2 cellular contexts compared by ENCODE assay signal in the genomic region with DNA sequence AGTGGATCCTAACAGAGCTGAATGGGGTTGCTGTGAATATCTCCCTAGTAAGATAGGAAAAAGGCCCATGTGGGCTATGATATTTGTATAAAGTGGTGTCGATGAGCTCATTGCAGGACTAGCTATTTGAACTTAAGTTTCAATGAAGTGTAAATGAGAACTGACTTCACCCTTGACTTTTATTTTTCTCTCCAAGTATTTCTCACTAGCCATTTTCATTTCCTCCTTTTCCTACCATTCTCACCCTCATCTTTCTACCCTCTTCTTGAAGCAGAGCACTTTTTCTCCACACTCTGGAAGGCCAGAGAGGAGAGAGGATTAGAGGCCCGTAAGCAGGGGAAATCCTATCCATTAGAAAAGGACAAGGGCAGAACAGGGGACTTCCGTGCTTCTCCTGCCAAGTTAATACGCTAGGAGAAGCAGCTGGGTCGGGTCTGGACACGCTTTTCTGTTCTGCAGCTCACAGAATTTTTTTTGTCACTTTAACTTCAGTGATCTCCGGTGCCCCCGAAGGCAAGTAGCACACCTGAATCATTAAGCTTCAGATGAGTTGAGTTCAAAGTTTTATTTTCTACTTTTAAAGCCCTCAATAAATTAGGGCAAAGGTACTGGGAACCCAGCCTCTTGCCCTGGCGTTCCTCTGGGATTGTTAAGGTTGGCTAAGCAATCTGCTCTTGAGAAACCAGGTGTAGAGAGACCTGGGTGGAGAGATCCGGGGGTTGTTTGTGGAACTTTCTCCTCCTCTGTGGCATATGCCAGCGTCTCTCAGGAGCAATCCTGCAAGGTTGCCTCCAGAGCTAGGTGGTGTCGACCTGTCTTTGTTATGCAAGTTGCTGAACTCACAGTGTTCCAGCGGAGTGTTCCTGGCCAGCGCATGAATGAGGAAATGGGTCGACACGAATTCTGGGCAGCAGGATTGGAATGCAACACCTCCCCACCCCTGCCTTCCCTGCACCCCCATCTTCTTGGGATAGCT.
TF ChIP-seq lines count a peak whose summit lies in the region.

No MANE protein-coding gene starts in this region.

TF ChIP-seq in K562, 482 proteins besides CTCF, POLR2A, EP300 and RAD21:
- TF ChIP-seq, protein P1, sequence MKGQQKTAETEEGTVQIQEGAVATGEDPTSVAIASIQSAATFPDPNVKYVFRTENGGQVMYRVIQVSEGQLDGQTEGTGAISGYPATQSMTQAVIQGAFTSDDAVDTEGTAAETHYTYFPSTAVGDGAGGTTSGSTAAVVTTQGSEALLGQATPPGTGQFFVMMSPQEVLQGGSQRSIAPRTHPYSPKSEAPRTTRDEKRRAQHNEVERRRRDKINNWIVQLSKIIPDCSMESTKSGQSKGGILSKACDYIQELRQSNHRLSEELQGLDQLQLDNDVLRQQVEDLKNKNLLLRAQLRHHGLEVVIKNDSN (CRISPR knock-in tag; IDR thresholded peaks at IDR 0.05) = no peak
- TF ChIP-seq HDAC6 (IDR thresholded peaks at IDR 0.05; ENCODE audit: low read depth, low read length) (no peak), ZNF232 (CRISPR knock-in tag; IDR thresholded peaks at IDR 0.05) (no peak), ZNF124 (CRISPR knock-in tag; IDR thresholded peaks at IDR 0.05) (no peak)
- TF ChIP-seq, protein P2, sequence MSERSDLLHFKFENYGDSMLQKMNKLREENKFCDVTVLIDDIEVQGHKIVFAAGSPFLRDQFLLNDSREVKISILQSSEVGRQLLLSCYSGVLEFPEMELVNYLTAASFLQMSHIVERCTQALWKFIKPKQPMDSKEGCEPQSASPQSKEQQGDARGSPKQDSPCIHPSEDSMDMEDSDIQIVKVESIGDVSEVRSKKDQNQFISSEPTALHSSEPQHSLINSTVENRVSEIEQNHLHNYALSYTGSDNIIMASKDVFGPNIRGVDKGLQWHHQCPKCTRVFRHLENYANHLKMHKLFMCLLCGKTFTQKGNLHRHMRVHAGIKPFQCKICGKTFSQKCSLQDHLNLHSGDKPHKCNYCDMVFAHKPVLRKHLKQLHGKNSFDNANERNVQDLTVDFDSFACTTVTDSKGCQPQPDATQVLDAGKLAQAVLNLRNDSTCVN (CRISPR knock-in tag; IDR thresholded peaks at IDR 0.05) = no peak
TF ChIP-seq in K562: peak in this region for 0.

TF ChIP-seq in liver, 16 proteins besides CTCF, POLR2A, EP300 and RAD21:
- TF ChIP-seq, protein P3, sequence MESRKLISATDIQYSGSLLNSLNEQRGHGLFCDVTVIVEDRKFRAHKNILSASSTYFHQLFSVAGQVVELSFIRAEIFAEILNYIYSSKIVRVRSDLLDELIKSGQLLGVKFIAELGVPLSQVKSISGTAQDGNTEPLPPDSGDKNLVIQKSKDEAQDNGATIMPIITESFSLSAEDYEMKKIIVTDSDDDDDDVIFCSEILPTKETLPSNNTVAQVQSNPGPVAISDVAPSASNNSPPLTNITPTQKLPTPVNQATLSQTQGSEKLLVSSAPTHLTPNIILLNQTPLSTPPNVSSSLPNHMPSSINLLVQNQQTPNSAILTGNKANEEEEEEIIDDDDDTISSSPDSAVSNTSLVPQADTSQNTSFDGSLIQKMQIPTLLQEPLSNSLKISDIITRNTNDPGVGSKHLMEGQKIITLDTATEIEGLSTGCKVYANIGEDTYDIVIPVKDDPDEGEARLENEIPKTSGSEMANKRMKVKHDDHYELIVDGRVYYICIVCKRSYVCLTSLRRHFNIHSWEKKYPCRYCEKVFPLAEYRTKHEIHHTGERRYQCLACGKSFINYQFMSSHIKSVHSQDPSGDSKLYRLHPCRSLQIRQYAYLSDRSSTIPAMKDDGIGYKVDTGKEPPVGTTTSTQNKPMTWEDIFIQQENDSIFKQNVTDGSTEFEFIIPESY (IDR thresholded peaks at IDR 0.05) = no peak
- TF ChIP-seq RXRA (IDR thresholded peaks at IDR 0.05) (peak; percentile 65 to 74), SP1 (IDR thresholded peaks at IDR 0.05) (peak; percentile 73), NR2F2 (IDR thresholded peaks at IDR 0.05) (peak; percentile 13), TAF1 (conservative IDR thresholded peaks at IDR 0.05) (peak; percentile 50), HNF4A (conservative IDR thresholded peaks at IDR 0.05) (peak; percentile 29 to 40), EGR1 (IDR thresholded peaks at IDR 0.05; ENCODE audit: low read depth in 2 of 2) (no peak), FOXA1 (IDR thresholded peaks at IDR 0.05) (no peak)
- TF ChIP-seq, protein P4, sequence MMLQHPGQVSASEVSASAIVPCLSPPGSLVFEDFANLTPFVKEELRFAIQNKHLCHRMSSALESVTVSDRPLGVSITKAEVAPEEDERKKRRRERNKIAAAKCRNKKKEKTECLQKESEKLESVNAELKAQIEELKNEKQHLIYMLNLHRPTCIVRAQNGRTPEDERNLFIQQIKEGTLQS (IDR thresholded peaks at IDR 0.05) = no peak
- TF ChIP-seq, protein P5, sequence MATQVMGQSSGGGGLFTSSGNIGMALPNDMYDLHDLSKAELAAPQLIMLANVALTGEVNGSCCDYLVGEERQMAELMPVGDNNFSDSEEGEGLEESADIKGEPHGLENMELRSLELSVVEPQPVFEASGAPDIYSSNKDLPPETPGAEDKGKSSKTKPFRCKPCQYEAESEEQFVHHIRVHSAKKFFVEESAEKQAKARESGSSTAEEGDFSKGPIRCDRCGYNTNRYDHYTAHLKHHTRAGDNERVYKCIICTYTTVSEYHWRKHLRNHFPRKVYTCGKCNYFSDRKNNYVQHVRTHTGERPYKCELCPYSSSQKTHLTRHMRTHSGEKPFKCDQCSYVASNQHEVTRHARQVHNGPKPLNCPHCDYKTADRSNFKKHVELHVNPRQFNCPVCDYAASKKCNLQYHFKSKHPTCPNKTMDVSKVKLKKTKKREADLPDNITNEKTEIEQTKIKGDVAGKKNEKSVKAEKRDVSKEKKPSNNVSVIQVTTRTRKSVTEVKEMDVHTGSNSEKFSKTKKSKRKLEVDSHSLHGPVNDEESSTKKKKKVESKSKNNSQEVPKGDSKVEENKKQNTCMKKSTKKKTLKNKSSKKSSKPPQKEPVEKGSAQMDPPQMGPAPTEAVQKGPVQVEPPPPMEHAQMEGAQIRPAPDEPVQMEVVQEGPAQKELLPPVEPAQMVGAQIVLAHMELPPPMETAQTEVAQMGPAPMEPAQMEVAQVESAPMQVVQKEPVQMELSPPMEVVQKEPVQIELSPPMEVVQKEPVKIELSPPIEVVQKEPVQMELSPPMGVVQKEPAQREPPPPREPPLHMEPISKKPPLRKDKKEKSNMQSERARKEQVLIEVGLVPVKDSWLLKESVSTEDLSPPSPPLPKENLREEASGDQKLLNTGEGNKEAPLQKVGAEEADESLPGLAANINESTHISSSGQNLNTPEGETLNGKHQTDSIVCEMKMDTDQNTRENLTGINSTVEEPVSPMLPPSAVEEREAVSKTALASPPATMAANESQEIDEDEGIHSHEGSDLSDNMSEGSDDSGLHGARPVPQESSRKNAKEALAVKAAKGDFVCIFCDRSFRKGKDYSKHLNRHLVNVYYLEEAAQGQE (IDR thresholded peaks at IDR 0.05) = peak; percentile 49
TF ChIP-seq in liver: peak in this region for 6.
